In genomic region chr11:65121865-65122696, GRCh38 we compare ENCODE assay signal across 1 cellular context.
TF ChIP-seq lines count a peak whose summit lies in the region.

Gene FAU (minus strand): TSS chr11:65122134. CDS start chr11:65121813, 321 bp downstream.
Gene MRPL49 (plus strand): TSS chr11:65122321. CDS start chr11:65122347, 26 bp downstream.

TF ChIP-seq in GM23338, 12 proteins besides CTCF, POLR2A, EP300 and RAD21 (continued from another document):
- TF ChIP-seq REST (IDR thresholded peaks at IDR 0.05; ENCODE audit: unreplicated experiment) (no peak), CREB1 (CRISPR knock-in tag; IDR thresholded peaks at IDR 0.05; ENCODE audit: low read depth) (peak; percentile 97), ZNF331 (CRISPR knock-in tag; IDR thresholded peaks at IDR 0.05; ENCODE audit: low read depth) (no peak), ZNF462 (CRISPR knock-in tag; IDR thresholded peaks at IDR 0.05) (no peak), ETS1 (IDR thresholded peaks at IDR 0.05) (peak; percentile 71), JUNB (IDR thresholded peaks at IDR 0.05; ENCODE audit: unreplicated experiment) (no peak), EZH2 (IDR thresholded peaks at IDR 0.05; ENCODE audit: low read depth, unreplicated experiment) (no peak)
